13 cellular contexts compared by ENCODE assay signal in genomic region chr12:124395986-124396385, GRCh38.
DNase-seq lines count a peak whose midpoint lies in the region; ATAC-seq and TF ChIP-seq lines count a peak whose summit lies in the region.
"Had no signal": no experiment of that assay in that cellular context is flagged by ENCODE, and none has a peak within 500 bp of the region (broad histone marks: within the 10 kb centered on the region; RNA-seq: fewer than 3 reads in every experiment).

No MANE protein-coding gene starts in this region.

- H3K27ac ChIP-seq in body of pancreas (peak overlapping the region in 3 of 4 donors; percentile 62 to 73 (median 72)), neuronal stem cell (replicated peaks; ENCODE audit: low read length) (no peak overlapping the region), uterus (peak overlapping the region; percentile 87 to 90), neural progenitor cell (no peak overlapping the region)

- intact Hi-C loops in activated CD4-positive, alpha-beta T cell treated with anti-CD3 and anti-CD28 coated beads for 36 hours (cut with DNase I, micrococcal nuclease), result no loop called here
- intact Hi-C loops in body of pancreas (cut with DNase I) (no loop called here), uterus (cut with DNase I; ENCODE audit: low total_unique reads) (no loop called here)

- H3K9ac ChIP-seq in neuronal stem cell (ENCODE audit: low read depth, low read length, poor library complexity) (no peak overlapping the region), neural progenitor cell (no peak overlapping the region)

- H3K27ac Mint-ChIP-seq in activated CD4-positive, alpha-beta T cell treated with anti-CD3 and anti-CD28 coated beads for 36 hours, result peak overlapping the region; percentile 27
- H3K27ac Mint-ChIP-seq in activated CD4-positive, alpha-beta T cell treated with anti-CD3 and anti-CD28 coated beads, Interleukin-2, amount 10 ng/mL, durations not matched to agents 7 days and 5 days, result no peak overlapping the region
- no peak overlapping the region for H3K27ac Mint-ChIP-seq in neural progenitor cell
- H3K27ac Mint-ChIP-seq: activated naive CD4-positive, alpha-beta T cell treated with anti-CD3 and anti-CD28 coated beads, Interleukin-2, amount 50 U/mL, for 24 hours; stimulated activated naive B cell treated with anti-CD40 and anti-IgM and Interleukin-4, amounts not matched to agents 10 μg/mL and 1 μg/mL and 100 μg/mL, for 72 hours had no signal

- H3K4me1 Mint-ChIP-seq in activated CD4-positive, alpha-beta T cell treated with anti-CD3 and anti-CD28 coated beads for 36 hours, result peaks cover 20% of the 10 kb centered on the region
- H3K4me1 Mint-ChIP-seq in activated CD4-positive, alpha-beta T cell treated with anti-CD3 and anti-CD28 coated beads, Interleukin-2, amount 10 ng/mL, durations not matched to agents 7 days and 5 days, result peaks cover 14% of the 10 kb centered on the region
- peaks cover 24% of the 10 kb centered on the region for H3K4me1 Mint-ChIP-seq in neural progenitor cell

- TF ChIP-seq POLR2A in body of pancreas (IDR thresholded peaks at IDR 0.05) (no peak), uterus (IDR thresholded peaks at IDR 0.05) (no peak)

- H3K27me3 ChIP-seq in body of pancreas (no peaks in the 10 kb centered on the region), neuronal stem cell (ENCODE audit: control insufficient read depth in 3 of 3, insufficient read depth in 3 of 3, low read depth in 1 of 3, low read length in 3 of 3) (no peaks in the 10 kb centered on the region), uterus (no peaks in the 10 kb centered on the region), neural progenitor cell (no peaks in the 10 kb centered on the region)

- H2AK5ac ChIP-seq in neuronal stem cell (ENCODE audit: low read depth, low read length), result peak overlapping the region; percentile 28

- H4K8ac ChIP-seq in neuronal stem cell (ENCODE audit: low read depth, low read length), result no peak overlapping the region

- H3K4me1 ChIP-seq in body of pancreas (peaks cover 59% of the 10 kb centered on the region), neuronal stem cell (ENCODE audit: control insufficient read depth in 2 of 2, insufficient read depth in 1 of 2, low read depth in 1 of 2, low read length in 2 of 2) (peaks cover 10 to 16% of the 10 kb centered on the region in 2 donors), uterus (peaks cover 30 to 68% of the 10 kb centered on the region in 2 donors), neural progenitor cell (peaks cover 14% of the 10 kb centered on the region)

- DNase-seq in activated CD4-positive, alpha-beta T cell treated with anti-CD3 and anti-CD28 coated beads for 36 hours, result no peak
- DNase-seq in activated CD4-positive, alpha-beta T cell treated with anti-CD3 and anti-CD28 coated beads, Interleukin-2, amount 10 ng/mL, durations not matched to agents 7 days and 5 days, result no peak
- DNase-seq in body of pancreas (no peak), neuronal stem cell (ENCODE audit: low spot score) (no peak), uterus (no peak), NCI-H146 treated with DMSO at 0.1 percent for 48 hours (lab: John Stamatoyannopoulos, UW; ENCODE audit: unreplicated experiment) (no peak), NCI-H526 (lab: John Stamatoyannopoulos, UW) (no peak), neural progenitor cell (ENCODE audit: low spot score) (no peak)
- DNase-seq: central memory CD4-positive, alpha-beta T cell; left cardiac atrium; stimulated activated naive B cell treated with anti-CD40 and anti-IgM and Interleukin-4, amounts not matched to agents 10 μg/mL and 1 μg/mL and 100 μg/mL, for 72 hours had no signal

- no peak overlapping the region for H3K4me3 Mint-ChIP-seq in activated CD4-positive, alpha-beta T cell treated with anti-CD3 and anti-CD28 coated beads for 36 hours
- no peak overlapping the region for H3K4me3 Mint-ChIP-seq in activated CD4-positive, alpha-beta T cell treated with anti-CD3 and anti-CD28 coated beads, Interleukin-2, amount 10 ng/mL, durations not matched to agents 7 days and 5 days
- no peak overlapping the region for H3K4me3 Mint-ChIP-seq in neural progenitor cell
- H3K4me3 Mint-ChIP-seq: activated naive CD4-positive, alpha-beta T cell treated with anti-CD3 and anti-CD28 coated beads, Interleukin-2, amount 50 U/mL, for 24 hours; stimulated activated naive B cell treated with anti-CD40 and anti-IgM and Interleukin-4, amounts not matched to agents 10 μg/mL and 1 μg/mL and 100 μg/mL, for 72 hours had no signal

- H3K79me2 ChIP-seq in neural progenitor cell (ENCODE audit: low read depth), result no peaks in the 10 kb centered on the region

- H3K36me3 Mint-ChIP-seq in activated CD4-positive, alpha-beta T cell treated with anti-CD3 and anti-CD28 coated beads for 36 hours (ENCODE audit: low read depth), result peaks cover 10% of the 10 kb centered on the region
- peaks cover 10% of the 10 kb centered on the region for H3K36me3 Mint-ChIP-seq in activated CD4-positive, alpha-beta T cell treated with anti-CD3 and anti-CD28 coated beads, Interleukin-2, amount 10 ng/mL, durations not matched to agents 7 days and 5 days (ENCODE audit: low read depth)
- peaks cover 6% of the 10 kb centered on the region for H3K36me3 Mint-ChIP-seq in neural progenitor cell
- H3K36me3 Mint-ChIP-seq: activated naive CD4-positive, alpha-beta T cell treated with anti-CD3 and anti-CD28 coated beads, Interleukin-2, amount 50 U/mL, for 24 hours had no signal

- H3K36me3 ChIP-seq in body of pancreas (replicated peaks in 1 of 2; ENCODE audit: insufficient read depth in 1 of 2, low read depth in 2 of 2) (no peaks in the 10 kb centered on the region), neuronal stem cell (replicated peaks in 1 of 2; ENCODE audit: control insufficient read depth in 2 of 2, insufficient read depth in 2 of 2, low read length in 2 of 2) (peaks cover 26 to 63% of the 10 kb centered on the region in 2 donors), uterus (no peaks in the 10 kb centered on the region), neural progenitor cell (no peaks in the 10 kb centered on the region)

- no peak overlapping the region for H2BK5ac ChIP-seq in neuronal stem cell (ENCODE audit: low read length)

- no peak overlapping the region for H3K14ac ChIP-seq in neuronal stem cell (ENCODE audit: low read length)

- H3K23ac ChIP-seq in neuronal stem cell (ENCODE audit: low read depth, low read length, poor library complexity), result no peak overlapping the region

- H2BK120ac ChIP-seq in neuronal stem cell (ENCODE audit: low read depth, low read length), result no peak overlapping the region

- CTCF ChIA-PET in activated CD4-positive, alpha-beta T cell treated with anti-CD3 and anti-CD28 coated beads for 36 hours (lab: Charles Lee), result no interaction called here
- CTCF ChIA-PET in activated CD4-positive, alpha-beta T cell treated with anti-CD3 and anti-CD28 coated beads, Interleukin-2, amount 10 ng/mL, durations not matched to agents 7 days and 5 days (lab: Charles Lee), result interaction anchor here (1.2 kb wide), 1 partner anchor 15 kb away, joined by 3 read pairs; no protein-coding TSS in a partner anchor

- no peaks in the 10 kb centered on the region for H3K9me3 Mint-ChIP-seq in activated CD4-positive, alpha-beta T cell treated with anti-CD3 and anti-CD28 coated beads for 36 hours (ENCODE audit: low read depth)
- no peaks in the 10 kb centered on the region for H3K9me3 Mint-ChIP-seq in activated CD4-positive, alpha-beta T cell treated with anti-CD3 and anti-CD28 coated beads, Interleukin-2, amount 10 ng/mL, durations not matched to agents 7 days and 5 days
- H3K9me3 Mint-ChIP-seq in neural progenitor cell, result no peaks in the 10 kb centered on the region
- H3K9me3 Mint-ChIP-seq: activated naive CD4-positive, alpha-beta T cell treated with anti-CD3 and anti-CD28 coated beads, Interleukin-2, amount 50 U/mL, for 24 hours; stimulated activated naive B cell treated with anti-CD40 and anti-IgM and Interleukin-4, amounts not matched to agents 10 μg/mL and 1 μg/mL and 100 μg/mL, for 72 hours had no signal

- TF ChIP-seq CTCF in body of pancreas (IDR thresholded peaks at IDR 0.05) (no peak), uterus (IDR thresholded peaks at IDR 0.05) (no peak), neural progenitor cell (IDR thresholded peaks at IDR 0.05) (no peak)

- POLR2A ChIA-PET in activated CD4-positive, alpha-beta T cell treated with anti-CD3 and anti-CD28 coated beads for 36 hours (lab: Charles Lee), result no interaction called here
- POLR2A ChIA-PET in activated CD4-positive, alpha-beta T cell treated with anti-CD3 and anti-CD28 coated beads, Interleukin-2, amount 10 ng/mL, durations not matched to agents 7 days and 5 days (lab: Charles Lee), result interaction anchor here (0.7 kb wide), 1 partner anchor 9 kb away, joined by 3 read pairs; no protein-coding TSS in a partner anchor

- H2BK15ac ChIP-seq in neuronal stem cell (ENCODE audit: low read length), result no peak overlapping the region

- no peaks in the 10 kb centered on the region for H3K27me3 Mint-ChIP-seq in activated CD4-positive, alpha-beta T cell treated with anti-CD3 and anti-CD28 coated beads for 36 hours
- no peaks in the 10 kb centered on the region for H3K27me3 Mint-ChIP-seq in activated CD4-positive, alpha-beta T cell treated with anti-CD3 and anti-CD28 coated beads, Interleukin-2, amount 10 ng/mL, durations not matched to agents 7 days and 5 days
- H3K27me3 Mint-ChIP-seq in neural progenitor cell (ENCODE audit: insufficient read depth, low read depth), result peaks cover 14% of the 10 kb centered on the region
- H3K27me3 Mint-ChIP-seq: activated naive CD4-positive, alpha-beta T cell treated with anti-CD3 and anti-CD28 coated beads, Interleukin-2, amount 50 U/mL, for 24 hours; stimulated activated naive B cell treated with anti-CD40 and anti-IgM and Interleukin-4, amounts not matched to agents 10 μg/mL and 1 μg/mL and 100 μg/mL, for 72 hours had no signal

- no peaks in the 10 kb centered on the region for H3K9me3 ChIP-seq in body of pancreas
- H3K9me3 ChIP-seq in neuronal stem cell (replicated peaks in 1 of 2; ENCODE audit: control insufficient read depth in 2 of 2, insufficient read depth in 1 of 2, low read depth in 1 of 2, low read length in 2 of 2), result no peaks in the 10 kb centered on the region
- H3K9me3 ChIP-seq in uterus, result no peaks in the 10 kb centered on the region
- no peaks in the 10 kb centered on the region for H3K9me3 ChIP-seq in neural progenitor cell (ENCODE audit: low read depth)

- H3K4ac ChIP-seq in neuronal stem cell (ENCODE audit: low read length), result no peak overlapping the region

- H3F3A ChIP-seq in neural progenitor cell (ENCODE audit: low read depth), result no peaks in the 10 kb centered on the region

- ATAC-seq in activated CD4-positive, alpha-beta T cell treated with anti-CD3 and anti-CD28 coated beads for 36 hours, result no peak
- no peak for ATAC-seq in body of pancreas
- ATAC-seq: K562; left cardiac atrium; stimulated activated naive B cell treated with anti-CD40 and anti-IgM and Interleukin-4, amounts not matched to agents 10 μg/mL and 1 μg/mL and 100 μg/mL, for 72 hours had no signal

- H4K20me1 ChIP-seq in neural progenitor cell (ENCODE audit: low read depth), result peaks cover 63% of the 10 kb centered on the region

- WGBS in body of pancreas, 2 donors, result 89 to 93% methylated on average over 5 to 7 of the region's 7 CpGs
- no CpG with 5 or more reads among the region's 7 CpGs for WGBS in neuronal stem cell (ENCODE audit: extremely low coverage in 2 of 2, insufficient read length in 2 of 2, insufficient replicate concordance in 1 of 2), 2 donors

- H3K4me3 ChIP-seq in body of pancreas, result no peak overlapping the region
- no peak overlapping the region for H3K4me3 ChIP-seq in neuronal stem cell (ENCODE audit: low read length in 2 of 2)
- no peak overlapping the region for H3K4me3 ChIP-seq in uterus
- no peak overlapping the region for H3K4me3 ChIP-seq in neural progenitor cell
- H3K4me3 ChIP-seq: K562 had no signal

- H4K91ac ChIP-seq in neuronal stem cell (ENCODE audit: low read depth, low read length, poor library complexity), result no peak overlapping the region

- no peak overlapping the region for H2AFZ ChIP-seq in neuronal stem cell (ENCODE audit: low read length)
- H2AFZ ChIP-seq in neural progenitor cell (replicated peaks), result no peak overlapping the region

- no peak overlapping the region for H3K4me2 ChIP-seq in neuronal stem cell (ENCODE audit: insufficient read depth, low read length, poor library complexity, severe bottlenecking)
- H3K4me2 ChIP-seq in neural progenitor cell, result no peak overlapping the region

- H3K79me1 ChIP-seq in neuronal stem cell (ENCODE audit: low read depth, low read length), result no peaks in the 10 kb centered on the region

- H2BK12ac ChIP-seq in neuronal stem cell (ENCODE audit: low read length), result no peak overlapping the region

- H3K18ac ChIP-seq in neuronal stem cell (ENCODE audit: low read length), result no peak overlapping the region

Comparison
In these comparisons a context has a peak if more than half of its experiments do, and no peak if none do; other contexts are left out.
1. H3K27ac ChIP-seq: peak in body of pancreas (3 of 4) and uterus (2 of 2); none in neuronal stem cell (single experiment) and neural progenitor cell (single experiment).